ENCODE assay signal across 12 cellular contexts in genomic region chr5:131541071-131541470, GRCh38.
DNase-seq lines count a peak whose midpoint lies in the region; ATAC-seq lines count a peak whose summit lies in the region.
"Had no signal": no experiment of that assay in that cellular context is flagged by ENCODE, and none has a peak within 500 bp of the region (broad histone marks: within the 10 kb centered on the region; RNA-seq: fewer than 3 reads in every experiment).

No MANE protein-coding gene starts in this region.

- H3K4me3 ChIP-seq in BLaER1 treated with 17β-estradiol and CSF1 and Interleukin-3, amounts not matched to agents 10 nM and 100 nM: no peak overlapping the region
- H3K4me3 ChIP-seq: SJSA1 had no signal

- H3K9ac ChIP-seq in BLaER1 treated with 17β-estradiol and CSF1 and Interleukin-3, amounts not matched to agents 10 nM and 100 nM: no peak overlapping the region

- peaks cover 44 to 86% (median 52%) of the 10 kb centered on the region in 11 experiments for H3K36me3 ChIP-seq in BLaER1 treated with 17β-estradiol and CSF1 and Interleukin-3, amounts not matched to agents 10 nM and 100 nM

- peak overlapping the region in 2 of 11 experiments; percentile 17 to 20; a peak in 1 of 22 replicates for H3K27ac ChIP-seq in BLaER1 treated with 17β-estradiol and CSF1 and Interleukin-3, amounts not matched to agents 10 nM and 100 nM
- H3K27ac ChIP-seq: SJSA1 had no signal

- H4K20me1 ChIP-seq in BLaER1 treated with 17β-estradiol and CSF1 and Interleukin-3, amounts not matched to agents 10 nM and 100 nM: no peaks in the 10 kb centered on the region; a peak in 1 of 22 replicates

- no peak for ATAC-seq in GM21529 (IDR thresholded peaks at IDR 0.05; ENCODE audit: unreplicated experiment)

- H3K9me3 ChIP-seq in BLaER1 treated with 17β-estradiol and CSF1 and Interleukin-3, amounts not matched to agents 10 nM and 100 nM (replicated peaks in 1 of 11): peaks cover 0 to 9% (median 0%) of the 10 kb centered on the region in 11 experiments; a peak in 2 of 22 replicates
- H3K9me3 ChIP-seq: SJSA1 had no signal

- peaks cover 42 to 66% (median 50%) of the 10 kb centered on the region in 10 experiments for H3K4me1 ChIP-seq in BLaER1 treated with 17β-estradiol and CSF1 and Interleukin-3, amounts not matched to agents 10 nM and 100 nM
- H3K4me1 ChIP-seq: SJSA1 had no signal

- H3K4me2 ChIP-seq in BLaER1 treated with 17β-estradiol and CSF1 and Interleukin-3, amounts not matched to agents 10 nM and 100 nM: peak overlapping the region; percentile 8 to 56 (median 42); a peak in 20 of 22 replicates

- DNase-seq in DMS53 (lab: John Stamatoyannopoulos, UW) (peak; percentile 96), NCI-H345 (lab: John Stamatoyannopoulos, UW) (peak; percentile 63), foreskin melanocyte (peak; percentile 36), NCI-H1694 treated with DMSO at 0.1 percent for 48 hours (lab: John Stamatoyannopoulos, UW) (no peak), EL (no peak), NCI-H2227 treated with DMSO at 0.1 percent for 48 hours (lab: John Stamatoyannopoulos, UW) (no peak)
- DNase-seq: activated naive CD4-positive, alpha-beta T cell treated with Interleukin-2 at 50 U/mL for 16 hours; effector CD8-positive, alpha-beta T cell; NCI-H2171 treated with DMSO at 0.1 percent for 48 hours had no signal

- no peaks in the 10 kb centered on the region for H3K27me3 ChIP-seq in BLaER1 treated with 17β-estradiol and CSF1 and Interleukin-3, amounts not matched to agents 10 nM and 100 nM
- H3K27me3 ChIP-seq: SJSA1 had no signal

Comparison
In these comparisons a context has a peak if more than half of its experiments do, and no peak if none do; other contexts are left out.
1. DNase-seq: peak in DMS53 (single experiment), NCI-H345 (single experiment) and foreskin melanocyte (single experiment); none in NCI-H1694 treated with DMSO at 0.1 percent for 48 hours (single experiment), EL (single experiment) and NCI-H2227 treated with DMSO at 0.1 percent for 48 hours (single experiment).